In genomic region chr16:14974331-14974655, GRCh38 we compare ENCODE assay signal across 8 cellular contexts. TPM values are rescaled to one million over a fixed set of nuclear protein-coding genes. Genes with fewer than 3 reads are reported as not detected.
DNase-seq lines count a peak whose midpoint lies in the region; ATAC-seq and TF ChIP-seq lines count a peak whose summit lies in the region.
"Not testable (repeated sequence)": the region's sequence is repeated elsewhere in the genome, so short reads cannot be mapped to it uniquely, and the experiment has no call there.

No MANE protein-coding gene starts in this region.

- TF ChIP-seq CTCF in AG04449 (IDR thresholded peaks at IDR 0.05; ENCODE audit: insufficient read depth, low read length, missing control alignments); heart right ventricle (IDR thresholded peaks at IDR 0.05): not testable (repeated sequence)

- CTCF ChIA-PET in AG04449 (lab: Yijun Ruan, JAX), result not testable (repeated sequence)
- CTCF ChIA-PET in activated CD4-positive, alpha-beta T cell treated with anti-CD3 and anti-CD28 coated beads, Interleukin-2, amount 10 ng/mL, durations not matched to agents 7 days and 5 days (lab: Charles Lee), result interaction anchor here (1.4 kb wide), 1 partner anchor 11 kb away, joined by 4 read pairs; no protein-coding TSS in a partner anchor

- H3K9ac ChIP-seq in mucosa of rectum (ENCODE audit: low read depth in 1 of 2, low read length in 2 of 2), result peak overlapping the region; percentile 88 to 96
- peak overlapping the region; percentile 90 for H3K9ac ChIP-seq in skeletal muscle satellite cell (ENCODE audit: low read depth, low read length)

- H3K27ac ChIP-seq in heart right ventricle, result peak overlapping the region in 9 of 10 donors; percentile 84 to 96 (median 94)
- H3K27ac ChIP-seq in mucosa of rectum (ENCODE audit: low read depth in 2 of 2, low read length in 2 of 2), result peak overlapping the region; percentile 97 to 98

- ATAC-seq in central memory CD8-positive, alpha-beta T cell (replicated peaks; ENCODE audit: extremely low read depth, poor library complexity, severe bottlenecking), result peak; percentile 1
- not testable (repeated sequence) for ATAC-seq in heart right ventricle

- POLR2A ChIA-PET in AG04449 (lab: Yijun Ruan, JAX); activated CD4-positive, alpha-beta T cell treated with anti-CD3 and anti-CD28 coated beads, Interleukin-2, amount 10 ng/mL, durations not matched to agents 7 days and 5 days (lab: Charles Lee): not testable (repeated sequence)

- H3K27me3 Mint-ChIP-seq in activated CD4-positive, alpha-beta T cell treated with anti-CD3 and anti-CD28 coated beads, Interleukin-2, amount 10 ng/mL, durations not matched to agents 7 days and 5 days; central memory CD8-positive, alpha-beta T cell: not testable (repeated sequence)

- H3K9me3 ChIP-seq in heart right ventricle; mucosa of rectum (ENCODE audit: control insufficient read depth in 2 of 2, low read length in 2 of 2); skeletal muscle satellite cell (replicated peaks; ENCODE audit: low read length): not testable (repeated sequence)

- H3K27me3 ChIP-seq in heart right ventricle; mucosa of rectum (ENCODE audit: control insufficient read depth in 2 of 2, insufficient read depth in 2 of 2, low read length in 2 of 2); skeletal muscle satellite cell (ENCODE audit: control insufficient read depth, insufficient read depth, low read length): not testable (repeated sequence)

- peaks cover 14% of the 10 kb centered on the region for H3K4me1 Mint-ChIP-seq in activated CD4-positive, alpha-beta T cell treated with anti-CD3 and anti-CD28 coated beads, Interleukin-2, amount 10 ng/mL, durations not matched to agents 7 days and 5 days
- H3K4me1 Mint-ChIP-seq in central memory CD8-positive, alpha-beta T cell, result peaks cover 17% of the 10 kb centered on the region

- not testable (repeated sequence) for DNase-seq in AG04449 (ENCODE audit: low read depth, low spot score); activated CD4-positive, alpha-beta T cell treated with anti-CD3 and anti-CD28 coated beads, Interleukin-2, amount 10 ng/mL, durations not matched to agents 7 days and 5 days; central memory CD8-positive, alpha-beta T cell (ENCODE audit: low spot score in 2 of 2); heart right ventricle
- DNase-seq in NCI-H226, result peak; percentile 28

- peak overlapping the region; percentile 89 for H3K27ac Mint-ChIP-seq in activated CD4-positive, alpha-beta T cell treated with anti-CD3 and anti-CD28 coated beads, Interleukin-2, amount 10 ng/mL, durations not matched to agents 7 days and 5 days
- H3K27ac Mint-ChIP-seq in central memory CD8-positive, alpha-beta T cell (ENCODE audit: low read depth), result peak overlapping the region; percentile 88

- peak overlapping the region; percentile 87 for H3K4me3 Mint-ChIP-seq in activated CD4-positive, alpha-beta T cell treated with anti-CD3 and anti-CD28 coated beads, Interleukin-2, amount 10 ng/mL, durations not matched to agents 7 days and 5 days
- peak overlapping the region; percentile 89 for H3K4me3 Mint-ChIP-seq in central memory CD8-positive, alpha-beta T cell

- peak overlapping the region; percentile 100 for H3K4me2 ChIP-seq in skeletal muscle satellite cell (ENCODE audit: low read length)

- not testable (repeated sequence) for H3K36me3 Mint-ChIP-seq in activated CD4-positive, alpha-beta T cell treated with anti-CD3 and anti-CD28 coated beads, Interleukin-2, amount 10 ng/mL, durations not matched to agents 7 days and 5 days (ENCODE audit: low read depth)
- H3K36me3 Mint-ChIP-seq in central memory CD8-positive, alpha-beta T cell (ENCODE audit: insufficient read depth), result peaks cover 12% of the 10 kb centered on the region

- not testable (repeated sequence) for H3K9me3 Mint-ChIP-seq in activated CD4-positive, alpha-beta T cell treated with anti-CD3 and anti-CD28 coated beads, Interleukin-2, amount 10 ng/mL, durations not matched to agents 7 days and 5 days; central memory CD8-positive, alpha-beta T cell

- H3K36me3 ChIP-seq in heart right ventricle; mucosa of rectum (ENCODE audit: control insufficient read depth in 2 of 2, insufficient read depth in 2 of 2, low read length in 2 of 2); skeletal muscle satellite cell (ENCODE audit: insufficient read depth, low read length): not testable (repeated sequence)

- peaks cover under 1 to 27% (median 16%) of the 10 kb centered on the region in 9 donors for H3K4me1 ChIP-seq in heart right ventricle
- H3K4me1 ChIP-seq in mucosa of rectum (ENCODE audit: control insufficient read depth in 2 of 2, insufficient read depth in 2 of 2, low read length in 2 of 2), result peaks cover 21 to 22% of the 10 kb centered on the region in 2 donors
- H3K4me1 ChIP-seq in skeletal muscle satellite cell (ENCODE audit: control insufficient read depth, insufficient read depth, low read length), result peaks cover 12% of the 10 kb centered on the region

- peak; percentile 29 for TF ChIP-seq POLR2A in GM18526 (IDR thresholded peaks at IDR 0.05; ENCODE audit: extremely low read depth, insufficient read length)

- H3K4me3 ChIP-seq in AG04449 (ENCODE audit: low read depth, low read length) (peak overlapping the region; percentile 87), heart right ventricle (peak overlapping the region; percentile 57 to 99 (median 73)), mucosa of rectum (ENCODE audit: low read length in 2 of 2) (peak overlapping the region; percentile 77 to 99), skeletal muscle satellite cell (ENCODE audit: low read length) (peak overlapping the region; percentile 86)

- WGBS in heart right ventricle, 2 donors, result 3 to 4% methylated on average over 7 of the region's 7 CpGs

- intact Hi-C loops in heart right ventricle (cut with DNase I), result not testable (repeated sequence)

RNA-seq across cellular contexts. Expression of gene PDXDC1, which starts 0.5 kb away (rescaled TPM):
- 10 to 100 TPM; 49.2 to 53.3 TPM for total RNA-seq in activated CD4-positive, alpha-beta T cell treated with anti-CD3 and anti-CD28 coated beads, Interleukin-2, amount 10 ng/mL, durations not matched to agents 7 days and 5 days
- total RNA-seq in heart right ventricle, result 10 to 100 TPM; 63.9 to 88.5 (median 72.0) TPM
- polyA plus RNA-seq in heart right ventricle, result 10 to 100 TPM; 24.9 to 41.0 TPM
- 40.2 and 43.1 TPM in 2 replicates for total RNA-seq in skeletal muscle satellite cell (2012; rRNA removed)

RNA-seq across cellular contexts. Expression of gene NPIPA1, which starts 37.0 kb away (rescaled TPM):
- 100 to 1,000 TPM; 104 to 112 TPM for total RNA-seq in activated CD4-positive, alpha-beta T cell treated with anti-CD3 and anti-CD28 coated beads, Interleukin-2, amount 10 ng/mL, durations not matched to agents 7 days and 5 days
- total RNA-seq in heart right ventricle, result 10 to 100 TPM; 31.2 to 52.1 (median 39.5) TPM
- 100 to 1,000 TPM in 1 of 2 donors, 10 to 100 TPM in 1; 45.0 to 165 TPM for polyA plus RNA-seq in heart right ventricle
- 23.6 and 24.3 TPM in 2 replicates for total RNA-seq in skeletal muscle satellite cell (2012; rRNA removed)
